Comparison of ENCODE assay signal across 4 cellular contexts in genomic region chr1:84615785-84616184, GRCh38.
"Had no signal": no experiment of that assay in that cellular context is flagged by ENCODE, and none has a peak within 500 bp of the region (broad histone marks: within the 10 kb centered on the region; RNA-seq: fewer than 3 reads in every experiment).

No MANE protein-coding gene starts in this region.

- DNase-seq: GM23248, GOT3, H7, HFFc6 had no signal
